7 cellular contexts compared by ENCODE assay signal in genomic region chr10:88663153-88663552, GRCh38. TPM values are rescaled to one million over a fixed set of nuclear protein-coding genes. Genes with fewer than 3 reads are reported as not detected.
"Had no signal": no experiment of that assay in that cellular context is flagged by ENCODE, and none has a peak within 500 bp of the region (broad histone marks: within the 10 kb centered on the region; RNA-seq: fewer than 3 reads in every experiment).

No MANE protein-coding gene starts in this region.

RNA-seq across cellular contexts. Expression of gene LIPF, which starts 1.1 kb away (rescaled TPM):
- total RNA-seq: GM23248, GM23338, H1, H4, H7, H9, HFFc6 had no signal
- polyA plus RNA-seq: GM23248, GM23338, H1 had no signal

RNA-seq across cellular contexts. Expression of gene LIPK, which starts 42.9 kb away (rescaled TPM):
- total RNA-seq: GM23248, GM23338, H1, H4, H7, H9, HFFc6 had no signal
- polyA plus RNA-seq: GM23248, GM23338, H1 had no signal
